Comparison of ENCODE assay signal across 16 cellular contexts in the genomic region with DNA sequence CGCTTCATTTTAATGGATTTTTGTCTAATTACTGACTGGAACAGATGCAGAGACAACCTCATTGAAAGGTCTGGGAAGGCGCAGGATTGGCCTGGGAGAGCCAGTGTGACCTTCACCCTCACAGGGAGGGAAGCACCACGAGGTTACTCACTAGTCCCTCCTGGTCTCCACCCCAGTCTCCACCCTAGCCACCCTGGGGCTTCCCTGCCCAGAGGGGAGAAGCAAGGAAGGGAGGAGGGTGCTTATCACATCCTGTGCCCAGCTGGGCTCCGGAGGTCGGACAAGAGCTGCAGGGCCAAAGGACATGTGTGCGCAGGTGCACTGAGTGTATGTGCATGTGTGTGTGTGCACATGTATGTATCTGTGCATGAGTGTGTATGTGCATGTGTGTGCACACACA.
DNase-seq lines count a peak whose midpoint lies in the region; ATAC-seq and TF ChIP-seq lines count a peak whose summit lies in the region.
"Had no signal": no experiment of that assay in that cellular context is flagged by ENCODE, and none has a peak within 500 bp of the region (broad histone marks: within the 10 kb centered on the region; RNA-seq: fewer than 3 reads in every experiment).

No MANE protein-coding gene starts in this region.

- peaks cover 17% of the 10 kb centered on the region for H3K27me3 Mint-ChIP-seq in activated naive CD4-positive, alpha-beta T cell treated with anti-CD3 and anti-CD28 coated beads for 36 hours (ENCODE audit: low read depth)
- peaks cover 14% of the 10 kb centered on the region for H3K27me3 Mint-ChIP-seq in activated naive CD4-positive, alpha-beta T cell treated with anti-CD3 and anti-CD28 coated beads, Interleukin-2, amount 10 ng/mL, durations not matched to agents 7 days and 5 days
- peaks cover 39% of the 10 kb centered on the region for H3K27me3 Mint-ChIP-seq in stimulated activated naive CD8-positive, alpha-beta T cell treated with anti-CD3 and anti-CD28 coated beads, Interleukin-15, amount 100 ng/mL, for 72 hours
- peaks cover 14% of the 10 kb centered on the region for H3K27me3 Mint-ChIP-seq in mesothelial cell of epicardium (ENCODE audit: low read depth)

- H3K9me3 ChIP-seq in thyroid gland = no peaks in the 10 kb centered on the region
- H3K9me3 ChIP-seq: uterus had no signal

- peaks cover 16% of the 10 kb centered on the region for H3K4me1 Mint-ChIP-seq in activated naive CD4-positive, alpha-beta T cell treated with anti-CD3 and anti-CD28 coated beads for 36 hours (ENCODE audit: low read depth)
- H3K4me1 Mint-ChIP-seq in activated naive CD4-positive, alpha-beta T cell treated with anti-CD3 and anti-CD28 coated beads, Interleukin-2, amount 10 ng/mL, durations not matched to agents 7 days and 5 days = peaks cover 9% of the 10 kb centered on the region
- peaks cover 36% of the 10 kb centered on the region for H3K4me1 Mint-ChIP-seq in stimulated activated naive CD8-positive, alpha-beta T cell treated with anti-CD3 and anti-CD28 coated beads, Interleukin-15, amount 100 ng/mL, for 72 hours
- H3K4me1 Mint-ChIP-seq in mesothelial cell of epicardium = peaks cover 18% of the 10 kb centered on the region

- no peak for TF ChIP-seq CTCF in RWPE1 (conservative IDR thresholded peaks at IDR 0.05; ENCODE audit: low read depth)
- no peak for TF ChIP-seq CTCF in thyroid gland (IDR thresholded peaks at IDR 0.05)
- TF ChIP-seq CTCF in mesothelial cell of epicardium (IDR thresholded peaks at IDR 0.05; ENCODE audit: unreplicated experiment) = no peak

- H3K27ac ChIP-seq in RWPE1 (peak overlapping the region; percentile 97), thyroid gland (no peak overlapping the region)
- H3K27ac ChIP-seq: SJSA1, stomach, uterus had no signal

- peaks cover 7 to 40% of the 10 kb centered on the region in 2 donors for H3K4me1 ChIP-seq in thyroid gland

- H3K9me3 Mint-ChIP-seq in activated naive CD4-positive, alpha-beta T cell treated with anti-CD3 and anti-CD28 coated beads for 36 hours = no peaks in the 10 kb centered on the region
- H3K9me3 Mint-ChIP-seq in activated naive CD4-positive, alpha-beta T cell treated with anti-CD3 and anti-CD28 coated beads, Interleukin-2, amount 10 ng/mL, durations not matched to agents 7 days and 5 days = no peaks in the 10 kb centered on the region
- no peaks in the 10 kb centered on the region for H3K9me3 Mint-ChIP-seq in stimulated activated naive CD8-positive, alpha-beta T cell treated with anti-CD3 and anti-CD28 coated beads, Interleukin-15, amount 100 ng/mL, for 72 hours
- H3K9me3 Mint-ChIP-seq in mesothelial cell of epicardium = peaks cover 15% of the 10 kb centered on the region
- H3K9me3 Mint-ChIP-seq: CD8-positive, alpha-beta memory T cell had no signal

- H3K27me3 ChIP-seq in thyroid gland = no peaks in the 10 kb centered on the region
- H3K27me3 ChIP-seq: SJSA1, uterus had no signal

- POLR2A ChIA-PET in RWPE1 (lab: Yijun Ruan, JAX; ENCODE audit: low non-redundant PET) = no interaction called here

- H3K27ac Mint-ChIP-seq in activated naive CD4-positive, alpha-beta T cell treated with anti-CD3 and anti-CD28 coated beads for 36 hours = peak overlapping the region; percentile 44
- H3K27ac Mint-ChIP-seq in activated naive CD4-positive, alpha-beta T cell treated with anti-CD3 and anti-CD28 coated beads, Interleukin-2, amount 10 ng/mL, durations not matched to agents 7 days and 5 days = no peak overlapping the region
- H3K27ac Mint-ChIP-seq in stimulated activated naive CD8-positive, alpha-beta T cell treated with anti-CD3 and anti-CD28 coated beads, Interleukin-15, amount 100 ng/mL, for 72 hours = peak overlapping the region; percentile 32 to 93
- no peak overlapping the region for H3K27ac Mint-ChIP-seq in mesothelial cell of epicardium
- H3K27ac Mint-ChIP-seq: CD8-positive, alpha-beta memory T cell had no signal

- WGBS in thyroid gland, 2 donors = 72% methylated on average over 6 of the region's 6 CpGs

- DNase-seq in activated naive CD4-positive, alpha-beta T cell treated with anti-CD3 and anti-CD28 coated beads for 36 hours = no peak
- no peak for DNase-seq in activated naive CD4-positive, alpha-beta T cell treated with anti-CD3 and anti-CD28 coated beads, Interleukin-2, amount 10 ng/mL, durations not matched to agents 7 days and 5 days
- no peak for DNase-seq in RWPE1 (ENCODE audit: low spot score)
- peak; percentile 49 for DNase-seq in kidney tubule cell (ENCODE audit: low spot score)
- DNase-seq in stimulated activated naive CD8-positive, alpha-beta T cell treated with anti-CD3 and anti-CD28 coated beads, Interleukin-15, amount 100 ng/mL, for 72 hours = no peak
- DNase-seq in thyroid gland = no peak
- no peak for DNase-seq in mesothelial cell of epicardium (ENCODE audit: low spot score in 2 of 2, unreplicated experiment in 2 of 2)
- DNase-seq: activated CD4-positive, alpha-beta T cell treated with anti-CD3 and anti-CD28 coated beads for 48 hours; CD8-positive, alpha-beta memory T cell; effector CD4-positive, alpha-beta T cell; NCI-H187; stimulated activated CD4-positive, alpha-beta T cell treated with anti-CD3 and anti-CD28 coated beads, Interleukin-15, amount 100 ng/mL, for 24 hours; stomach; uterus had no signal

- no peak overlapping the region for H3K4me3 Mint-ChIP-seq in activated naive CD4-positive, alpha-beta T cell treated with anti-CD3 and anti-CD28 coated beads for 36 hours
- H3K4me3 Mint-ChIP-seq in activated naive CD4-positive, alpha-beta T cell treated with anti-CD3 and anti-CD28 coated beads, Interleukin-2, amount 10 ng/mL, durations not matched to agents 7 days and 5 days = no peak overlapping the region
- H3K4me3 Mint-ChIP-seq in stimulated activated naive CD8-positive, alpha-beta T cell treated with anti-CD3 and anti-CD28 coated beads, Interleukin-15, amount 100 ng/mL, for 72 hours = no peak overlapping the region
- H3K4me3 Mint-ChIP-seq in mesothelial cell of epicardium = no peak overlapping the region
- H3K4me3 Mint-ChIP-seq: CD8-positive, alpha-beta memory T cell had no signal

- intact Hi-C loops in activated naive CD4-positive, alpha-beta T cell treated with anti-CD3 and anti-CD28 coated beads for 36 hours (cut with micrococcal nuclease) = loop anchor here (10.0 kb wide), 1 partner anchor 94 kb away; no protein-coding TSS in a partner anchor
- intact Hi-C loops in thyroid gland (cut with DNase I) = no loop called here

- no peaks in the 10 kb centered on the region for H3K36me3 ChIP-seq in thyroid gland
- H3K36me3 ChIP-seq: SJSA1, stomach, uterus had no signal

- CTCF ChIA-PET in activated naive CD4-positive, alpha-beta T cell treated with anti-CD3 and anti-CD28 coated beads for 36 hours (lab: Charles Lee) = no interaction called here
- CTCF ChIA-PET in activated naive CD4-positive, alpha-beta T cell treated with anti-CD3 and anti-CD28 coated beads, Interleukin-2, amount 10 ng/mL, durations not matched to agents 7 days and 5 days (lab: Charles Lee) = no interaction called here
- CTCF ChIA-PET in RWPE1 (lab: Yijun Ruan, JAX) = interaction anchor here (0.6 kb wide), 1 partner anchor 87 kb away, joined by 3 read pairs; no protein-coding TSS in a partner anchor

- no peak for ATAC-seq in stimulated activated naive CD8-positive, alpha-beta T cell treated with anti-CD3 and anti-CD28 coated beads, Interleukin-15, amount 100 ng/mL, for 72 hours
- ATAC-seq in GM21367 (IDR thresholded peaks at IDR 0.05; ENCODE audit: unreplicated experiment) = no peak

- H3K36me3 Mint-ChIP-seq in activated naive CD4-positive, alpha-beta T cell treated with anti-CD3 and anti-CD28 coated beads for 36 hours (ENCODE audit: low read depth) = no peaks in the 10 kb centered on the region
- H3K36me3 Mint-ChIP-seq in activated naive CD4-positive, alpha-beta T cell treated with anti-CD3 and anti-CD28 coated beads, Interleukin-2, amount 10 ng/mL, durations not matched to agents 7 days and 5 days = no peaks in the 10 kb centered on the region
- no peaks in the 10 kb centered on the region for H3K36me3 Mint-ChIP-seq in mesothelial cell of epicardium
- H3K36me3 Mint-ChIP-seq: CD8-positive, alpha-beta memory T cell had no signal

- no peak overlapping the region for H3K4me3 ChIP-seq in thyroid gland (replicated peaks in 1 of 3)
- H3K4me3 ChIP-seq: SJSA1, stomach, uterus had no signal

- no peak for TF ChIP-seq POLR2A in thyroid gland (IDR thresholded peaks at IDR 0.05)

Comparison
In these comparisons a context has a peak if more than half of its experiments do, and no peak if none do; other contexts are left out.
1. H3K27ac Mint-ChIP-seq: peak in activated naive CD4-positive, alpha-beta T cell treated with anti-CD3 and anti-CD28 coated beads for 36 hours (single experiment) and stimulated activated naive CD8-positive, alpha-beta T cell treated with anti-CD3 and anti-CD28 coated beads, Interleukin-15, amount 100 ng/mL, for 72 hours (2 of 2); none in activated naive CD4-positive, alpha-beta T cell treated with anti-CD3 and anti-CD28 coated beads, Interleukin-2, amount 10 ng/mL, durations not matched to agents 7 days and 5 days (single experiment) and mesothelial cell of epicardium (single experiment).